In genomic region chr1:67430358-67431155, GRCh38 we compare ENCODE assay signal across 8 cellular contexts. TPM values are rescaled to one million over a fixed set of nuclear protein-coding genes. Genes with fewer than 3 reads are reported as not detected.
DNase-seq lines count a peak whose midpoint lies in the region; ATAC-seq and TF ChIP-seq lines count a peak whose summit lies in the region.

Gene SERBP1 (minus strand): TSS chr1:67430402. CDS start chr1:67430300, 102 bp downstream.

- no peaks in the 10 kb centered on the region for H3K27me3 Mint-ChIP-seq in chondrocyte (ENCODE audit: low read depth)

- H3K4me3 Mint-ChIP-seq in chondrocyte (ENCODE audit: unreplicated experiment), result peak within 1 kb of the TSS; percentile 87

- H3K4me3 ChIP-seq in kidney epithelial cell (ENCODE audit: low read depth, low read length), result peak within 1 kb of the TSS; percentile 88

- H3K36me3 Mint-ChIP-seq in chondrocyte (ENCODE audit: low read depth), result peaks cover 2% of the 10 kb centered on the region

- peaks cover 66% of the 10 kb centered on the region for H3K4me1 Mint-ChIP-seq in chondrocyte (ENCODE audit: low read depth)

- peak within 1 kb of the TSS; percentile 97 for H3K27ac Mint-ChIP-seq in chondrocyte (ENCODE audit: unreplicated experiment)

- peaks cover 2% of the 10 kb centered on the region for H3K36me3 ChIP-seq in kidney epithelial cell (ENCODE audit: control insufficient read depth, insufficient read depth, low read length)

- DNase-seq in AG20443 (ENCODE audit: low spot score) (peak; percentile 97), NCI-H510A treated with DMSO at 0.1 percent for 48 hours (lab: John Stamatoyannopoulos, UW) (peak; percentile 99), chondrocyte (ENCODE audit: low spot score) (peak; percentile 99), kidney epithelial cell (ENCODE audit: low read depth) (peak; percentile 92)
- DNase-seq in activated CD4-positive, alpha-beta T cell treated with anti-CD3 and anti-CD28 coated beads for 24 hours (ENCODE audit: low read depth in 2 of 2), result peak; percentile 87
- DNase-seq in stimulated activated CD4-positive, alpha-beta T cell treated with anti-CD3 and anti-CD28 coated beads, Interleukin-15, amount 100 ng/mL, for 48 hours (ENCODE audit: low read depth in 2 of 2), result peak; percentile 93

- TF ChIP-seq CTCF in chondrocyte (IDR thresholded peaks at IDR 0.05), result peak; percentile 13
- no peak for TF ChIP-seq CTCF in kidney epithelial cell (IDR thresholded peaks at IDR 0.05; ENCODE audit: insufficient read depth, low read length, poor library complexity, severe bottlenecking)

- H3K27me3 ChIP-seq in kidney epithelial cell (ENCODE audit: control insufficient read depth, insufficient read depth, low read length), result no peaks in the 10 kb centered on the region

- TF ChIP-seq POLR2A in GM19193 (IDR thresholded peaks at IDR 0.05; ENCODE audit: extremely low read depth, insufficient read depth, insufficient read length), result peak; percentile 61

- peak; percentile 92 for ATAC-seq in HG03439 (IDR thresholded peaks at IDR 0.05; ENCODE audit: unreplicated experiment)

- H3K9me3 Mint-ChIP-seq in chondrocyte (ENCODE audit: low read depth), result no peaks in the 10 kb centered on the region

RNA-seq across cellular contexts. Expression of gene SERBP1, which starts in this region (rescaled TPM):
- total RNA-seq in chondrocyte (143 to 175 TPM (median 145 TPM) in 3 replicates), kidney epithelial cell (211 and 234 TPM in 2 replicates)

Comparison
In these comparisons a context has a peak if more than half of its experiments do, and no peak if none do; other contexts are left out.
1. Peak in every context shown above with its lines: DNase-seq, ATAC-seq and H3K4me3 ChIP-seq.